12 cellular contexts compared by ENCODE assay signal in the genomic region with DNA sequence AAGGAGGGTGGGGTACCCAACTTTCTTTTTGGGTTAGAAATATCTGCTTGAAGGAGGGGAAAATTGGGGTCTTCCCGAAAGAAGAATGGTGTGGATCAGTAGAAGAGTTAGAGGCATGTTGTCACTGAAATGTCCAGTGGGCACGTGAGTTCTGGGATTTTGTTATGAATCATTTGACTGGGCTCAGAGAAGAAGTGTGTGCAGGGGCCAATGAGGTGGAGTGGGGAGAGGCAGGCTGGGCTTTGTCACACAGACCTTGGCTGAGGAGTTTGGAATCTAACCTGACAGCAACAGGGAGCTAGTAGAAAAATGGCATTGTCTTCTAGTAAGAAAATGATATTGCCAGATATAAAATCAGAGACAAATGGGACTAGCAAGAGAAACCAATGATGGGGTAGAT.
"Had no signal": no experiment of that assay in that cellular context is flagged by ENCODE, and none has a peak within 500 bp of the region (broad histone marks: within the 10 kb centered on the region; RNA-seq: fewer than 3 reads in every experiment).

No MANE protein-coding gene starts in this region.

- DNase-seq: activated CD4-positive, alpha-beta T cell treated with anti-CD3 and anti-CD28 coated beads, Interleukin-2, amount 50 U/mL, for 1 hour; activated CD8-positive, alpha-beta memory T cell treated with anti-CD3 and anti-CD28 coated beads for 24 hours; activated naive CD8-positive, alpha-beta T cell treated with anti-CD3 and anti-CD28 coated beads for 36 hours; aorta; cerebellar nuclear complex; effector memory CD4-positive, alpha-beta T cell; naive thymus-derived CD8-positive, alpha-beta T cell; stimulated activated CD4-positive, alpha-beta T cell treated with anti-CD3 and anti-CD28 coated beads, Interleukin-4, amount 100 ng/mL, for 1 hour; stimulated activated naive B cell treated with anti-CD40 and anti-IgM and Interleukin-4, amounts not matched to agents 10 μg/mL and 1 μg/mL and 100 μg/mL, for 72 hours had no signal

- H3K27ac ChIP-seq: breast epithelium, tibial nerve, vagina had no signal

- H3K4me3 ChIP-seq: breast epithelium, tibial nerve, vagina had no signal

- H3K4me1 ChIP-seq: breast epithelium, tibial nerve, vagina had no signal

- ATAC-seq: naive thymus-derived CD8-positive, alpha-beta T cell; stimulated activated naive B cell treated with anti-CD40 and anti-IgM and Interleukin-4, amounts not matched to agents 10 μg/mL and 1 μg/mL and 100 μg/mL, for 72 hours had no signal

- H3K9me3 ChIP-seq: breast epithelium, tibial nerve, vagina had no signal

- H3K27me3 ChIP-seq: breast epithelium, tibial nerve, vagina had no signal

- H3K36me3 ChIP-seq: breast epithelium, tibial nerve, vagina had no signal
